10 cellular contexts compared by ENCODE assay signal in the genomic region with DNA sequence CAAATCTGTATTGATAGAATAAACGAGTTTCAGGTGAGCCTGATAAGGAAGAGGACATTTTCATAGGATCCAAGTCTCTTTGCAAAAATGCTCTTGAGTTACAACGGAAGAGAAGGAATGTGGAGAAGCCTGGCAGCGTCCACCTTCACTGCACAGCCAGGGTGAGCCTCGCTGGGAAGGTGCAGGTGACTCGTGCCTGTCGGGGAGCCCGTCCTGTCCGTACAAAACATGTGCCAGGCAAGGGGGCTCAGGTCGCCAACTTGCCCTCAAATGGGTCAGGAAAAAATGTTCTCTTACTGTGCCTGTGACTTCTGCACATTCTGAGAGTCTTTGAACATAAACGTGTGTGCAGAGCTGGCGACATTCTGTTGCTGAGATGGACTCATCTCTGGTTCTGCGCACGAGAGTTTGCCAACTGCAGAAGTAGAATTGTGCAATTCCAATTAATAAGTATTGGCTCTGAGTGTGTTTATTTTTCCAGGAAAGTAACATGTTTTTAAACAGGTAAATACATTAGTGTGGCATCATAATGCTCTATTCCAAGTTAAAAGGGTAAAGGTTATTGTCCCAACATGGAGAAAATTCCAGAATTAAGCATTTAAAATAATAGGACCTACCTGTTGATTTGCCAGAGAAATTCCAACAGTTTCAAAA.
"Had no signal": no experiment of that assay in that cellular context is flagged by ENCODE, and none has a peak within 500 bp of the region (broad histone marks: within the 10 kb centered on the region; RNA-seq: fewer than 3 reads in every experiment).

No MANE protein-coding gene starts in this region.

- H3K27ac ChIP-seq: brain microvascular endothelial cell, heart right ventricle, parathyroid adenoma had no signal

- H3K9me3 ChIP-seq: heart right ventricle, transverse colon had no signal

- H3K4me3 ChIP-seq: heart right ventricle, transverse colon had no signal

- DNase-seq: activated CD4-positive, alpha-beta T cell treated with anti-CD3 and anti-CD28 coated beads, Interleukin-2, amount 50 U/mL, for 1 hour; activated effector memory CD4-positive, alpha-beta T cell treated with anti-CD3 and anti-CD28 coated beads, Interleukin-2, amount 50 U/mL, for 16 hours; activated T-cell treated with anti-CD3 and anti-CD28 coated beads, Interleukin-2, amount 50 U/mL, for 24 hours; brain microvascular endothelial cell; foreskin melanocyte; heart right ventricle had no signal

- H3K27me3 ChIP-seq: brain microvascular endothelial cell, heart right ventricle, transverse colon had no signal

- FAIRE-seq: islet of Langerhans, small intestine had no signal

- H3K36me3 ChIP-seq: transverse colon had no signal
